19 cellular contexts compared by ENCODE assay signal in genomic region chr7:37289347-37289746, GRCh38.
DNase-seq lines count a peak whose midpoint lies in the region; ATAC-seq, FAIRE-seq and TF ChIP-seq lines count a peak whose summit lies in the region.
"Had no signal": no experiment of that assay in that cellular context is flagged by ENCODE, and none has a peak within 500 bp of the region (broad histone marks: within the 10 kb centered on the region; RNA-seq: fewer than 3 reads in every experiment).

No MANE protein-coding gene starts in this region.

- POLR2A ChIA-PET in OCI-LY7 (lab: Charles Lee) = no interaction called here

- no peak for TF ChIP-seq CTCF in OCI-LY7 (conservative IDR thresholded peaks at IDR 0.05; ENCODE audit: low read length)
- TF ChIP-seq CTCF in left ventricle myocardium inferior (IDR thresholded peaks at IDR 0.05; ENCODE audit: borderline replicate concordance) = no peak
- no peak for TF ChIP-seq CTCF in coronary artery (IDR thresholded peaks at IDR 0.05)

- no peak overlapping the region for H2AFZ ChIP-seq in OCI-LY7 (ENCODE audit: low read length)

- H3K27ac ChIP-seq in OCI-LY7 (ENCODE audit: low read depth, low read length, poor library complexity, severe bottlenecking) (peak overlapping the region; percentile 21), left ventricle myocardium inferior (replicated peaks) (peak overlapping the region; percentile 45), coronary artery (no peak overlapping the region)
- H3K27ac ChIP-seq: BLaER1 treated with 17β-estradiol and CSF1 and Interleukin-3, amounts not matched to agents 10 nM and 100 nM; vagina had no signal

- BruUV-seq in OCI-LY7 (replicated peaks; lab: Mats Ljungman, UMichigan) = no TSS peak

- H3K79me2 ChIP-seq in OCI-LY7 (ENCODE audit: insufficient read depth, low read depth, low read length) = peaks cover 62% of the 10 kb centered on the region

- DNase-seq in stimulated activated naive CD8-positive, alpha-beta T cell treated with anti-CD3 and anti-CD28 coated beads, Interleukin-15, Interleukin-2, amounts not matched to agents 100 U/mL and 50 U/mL, for 24 hours = no peak
- DNase-seq in OCI-LY7 (ENCODE audit: low spot score) (no peak), left ventricle myocardium inferior (no peak), NCI-H187 treated with DMSO at 0.1 percent for 48 hours (lab: John Stamatoyannopoulos, UW) (no peak), coronary artery (ENCODE audit: low spot score) (no peak), GM12891 (ENCODE audit: insufficient read length, low spot score) (no peak)
- no peak for DNase-seq in effector CD4-positive, alpha-beta T cell
- DNase-seq: activated gamma-delta T cell; EL; NCI-H510A; stimulated activated CD8-positive, alpha-beta memory T cell treated with anti-CD3 and anti-CD28 coated beads, Interleukin-4, amount 100 ng/mL, for 48 hours had no signal

- FAIRE-seq in GM12891 (lab: Jason Lieb, UNC) = no peak
- FAIRE-seq: bronchial epithelial cell, endothelial cell of umbilical vein, GM12878, HTR-8/SVneo, islet of Langerhans had no signal

- intact Hi-C loops in OCI-LY7 (cut with micrococcal nuclease; ENCODE audit: unreplicated experiment) (no loop called here), left ventricle myocardium inferior (cut with micrococcal nuclease) (no loop called here)

- H3K36me3 ChIP-seq in OCI-LY7 (ENCODE audit: insufficient read depth, low read length) (peaks cover 26% of the 10 kb centered on the region), left ventricle myocardium inferior (no peaks in the 10 kb centered on the region)
- H3K36me3 ChIP-seq: vagina had no signal

- CTCF ChIA-PET in OCI-LY7 (lab: Charles Lee; ENCODE audit: unreplicated experiment) = no interaction called here

- no peak for ATAC-seq in stimulated activated naive CD8-positive, alpha-beta T cell treated with anti-CD3 and anti-CD28 coated beads, Interleukin-15, Interleukin-2, amounts not matched to agents 100 U/mL and 50 U/mL, for 24 hours
- ATAC-seq: GM12878 had no signal

- H3K9me2 ChIP-seq in OCI-LY7 (ENCODE audit: insufficient read depth, low read length) = no peaks in the 10 kb centered on the region

- H3K4me2 ChIP-seq in OCI-LY7 (ENCODE audit: low read length) = peak overlapping the region; percentile 7; the same call in 1 of the 2 replicates
- H3K4me2 ChIP-seq: BLaER1 treated with 17β-estradiol and CSF1 and Interleukin-3, amounts not matched to agents 10 nM and 100 nM had no signal

- H4K20me1 ChIP-seq in OCI-LY7 (ENCODE audit: insufficient read depth, low read length) = peaks cover 15% of the 10 kb centered on the region; the same call in 1 of the 2 replicates

- no peaks in the 10 kb centered on the region for H3K27me3 ChIP-seq in left ventricle myocardium inferior (ENCODE audit: low read depth)
- H3K27me3 ChIP-seq: BLaER1 treated with 17β-estradiol and CSF1 and Interleukin-3, amounts not matched to agents 10 nM and 100 nM; vagina had no signal

- no peak overlapping the region for H3K4me3 Mint-ChIP-seq in stimulated activated naive CD8-positive, alpha-beta T cell treated with anti-CD3 and anti-CD28 coated beads, Interleukin-15, Interleukin-2, amounts not matched to agents 100 ng/mL and 50 ng/mL, for 24 hours

- peak overlapping the region; percentile 26 for H3K27ac Mint-ChIP-seq in stimulated activated naive CD8-positive, alpha-beta T cell treated with anti-CD3 and anti-CD28 coated beads, Interleukin-15, Interleukin-2, amounts not matched to agents 100 ng/mL and 50 ng/mL, for 24 hours

- H3K9me3 ChIP-seq in OCI-LY7 (ENCODE audit: low read length) (0 out of 2 replicates have a peak, but pooled peaks cover 3% of the 10 kb centered on the region), left ventricle myocardium inferior (replicated peaks) (no peaks in the 10 kb centered on the region)
- H3K9me3 ChIP-seq: vagina had no signal

- H3K36me3 Mint-ChIP-seq in stimulated activated naive CD8-positive, alpha-beta T cell treated with anti-CD3 and anti-CD28 coated beads, Interleukin-15, Interleukin-2, amounts not matched to agents 100 ng/mL and 50 ng/mL, for 24 hours (ENCODE audit: low read depth) = peaks cover 29% of the 10 kb centered on the region

- H3K4me1 ChIP-seq in OCI-LY7 (ENCODE audit: insufficient read depth, low read length, poor library complexity, severe bottlenecking) = peaks cover 46% of the 10 kb centered on the region
- peaks cover 48% of the 10 kb centered on the region for H3K4me1 ChIP-seq in left ventricle myocardium inferior

- H3K4me1 Mint-ChIP-seq in stimulated activated naive CD8-positive, alpha-beta T cell treated with anti-CD3 and anti-CD28 coated beads, Interleukin-15, Interleukin-2, amounts not matched to agents 100 ng/mL and 50 ng/mL, for 24 hours (ENCODE audit: low read depth) = peaks cover 33% of the 10 kb centered on the region

- TF ChIP-seq POLR2A in GM12891 (IDR thresholded peaks at IDR 0.05; ENCODE audit: low read depth, low read length) = no peak

- no peak overlapping the region for H3K4me3 ChIP-seq in OCI-LY7 (ENCODE audit: low read depth, low read length, poor library complexity, severe bottlenecking)
- no peak overlapping the region for H3K4me3 ChIP-seq in left ventricle myocardium inferior
- H3K4me3 ChIP-seq in coronary artery = no peak overlapping the region
- H3K4me3 ChIP-seq: BLaER1 treated with 17β-estradiol and CSF1 and Interleukin-3, amounts not matched to agents 10 nM and 100 nM; GM12878; vagina had no signal

- H3K27me3 Mint-ChIP-seq in stimulated activated naive CD8-positive, alpha-beta T cell treated with anti-CD3 and anti-CD28 coated beads, Interleukin-15, Interleukin-2, amounts not matched to agents 100 ng/mL and 50 ng/mL, for 24 hours = no peaks in the 10 kb centered on the region

- no peaks in the 10 kb centered on the region for H3K9me3 Mint-ChIP-seq in stimulated activated naive CD8-positive, alpha-beta T cell treated with anti-CD3 and anti-CD28 coated beads, Interleukin-15, Interleukin-2, amounts not matched to agents 100 ng/mL and 50 ng/mL, for 24 hours

TF ChIP-seq in GM12891, 5 proteins besides CTCF, POLR2A, EP300 and RAD21:
- TF ChIP-seq POU2F2 (IDR thresholded peaks at IDR 0.05; ENCODE audit: low read depth, low read length) (no peak), TAF1 (IDR thresholded peaks at IDR 0.05; ENCODE audit: low read depth, low read length) (no peak), SPI1 (IDR thresholded peaks at IDR 0.05; ENCODE audit: low read depth, low read length) (no peak), POLR2AphosphoS5 (IDR thresholded peaks at IDR 0.05; ENCODE audit: low read depth, low read length) (no peak), PAX5 (IDR thresholded peaks at IDR 0.05; ENCODE audit: insufficient read depth, low read length, severe bottlenecking) (no peak)

Comparison
In these comparisons a context has a peak if more than half of its experiments do, and no peak if none do; other contexts are left out.
1. H3K27ac ChIP-seq: peak in OCI-LY7 (single experiment) and left ventricle myocardium inferior (single experiment); none in coronary artery (0 of 2).